In the genomic region with DNA sequence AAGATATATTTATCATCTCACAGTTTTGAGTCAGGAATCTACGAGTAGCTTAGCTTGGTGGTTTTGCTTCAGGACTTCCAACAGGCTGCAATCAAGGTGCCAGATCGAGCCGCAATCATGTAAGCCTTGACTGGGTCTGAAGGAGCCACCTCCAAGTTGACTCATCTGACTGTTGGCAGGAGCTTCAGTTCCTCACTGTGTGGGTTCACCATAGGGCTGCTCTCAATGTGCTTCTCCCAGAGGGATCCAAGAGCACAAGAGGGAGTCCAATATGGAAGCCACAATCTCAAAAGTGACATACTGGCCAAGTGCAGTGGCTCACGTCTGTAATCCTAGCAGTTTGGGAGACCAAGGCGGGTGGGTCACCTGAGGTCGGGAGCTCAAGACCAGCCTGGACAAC, we compare ENCODE assay signal across 18 cellular contexts. TPM values are rescaled to one million over a fixed set of nuclear protein-coding genes. Genes with fewer than 3 reads are reported as not detected.
"Had no signal": no experiment of that assay in that cellular context is flagged by ENCODE, and none has a peak within 500 bp of the region (broad histone marks: within the 10 kb centered on the region; RNA-seq: fewer than 3 reads in every experiment).

No MANE protein-coding gene starts in this region.

- H3K4me1 ChIP-seq: gastrocnemius medialis, heart right ventricle, prostate gland, testis had no signal

- H3K36me3 ChIP-seq: gastrocnemius medialis, heart right ventricle, prostate gland, sigmoid colon had no signal

- H3K27me3 ChIP-seq: gastrocnemius medialis, sigmoid colon, testis had no signal

- FAIRE-seq: kidney had no signal

- H3K4me3 ChIP-seq: gastrocnemius medialis, heart right ventricle, prostate gland, sigmoid colon, testis had no signal

- H3K27ac Mint-ChIP-seq: activated naive CD4-positive, alpha-beta T cell treated with anti-CD3 and anti-CD28 coated beads, Interleukin-2, amount 10 ng/mL, durations not matched to agents 7 days and 5 days; activated T-helper 2 cell treated with anti-CD3 and anti-CD28 coated beads, Interferon-gamma antibody, Interleukin-2, Interleukin-4, amounts not matched to agents 10 μg/mL and 5 μg/mL and 100 μg/mL, durations not matched to agents 14 hours and 24 hours and 36 hours; brain; endodermal cell; nephron progenitor cell; stimulated activated naive CD8-positive, alpha-beta T cell treated with anti-CD3 and anti-CD28 coated beads, Interleukin-15, Interleukin-2, amounts not matched to agents 100 ng/mL and 50 ng/mL, for 24 hours; T-helper 17 cell had no signal

- H3K9me3 Mint-ChIP-seq: activated naive CD4-positive, alpha-beta T cell treated with anti-CD3 and anti-CD28 coated beads, Interleukin-2, amount 10 ng/mL, durations not matched to agents 7 days and 5 days; activated T-helper 2 cell treated with anti-CD3 and anti-CD28 coated beads, Interferon-gamma antibody, Interleukin-2, Interleukin-4, amounts not matched to agents 10 μg/mL and 5 μg/mL and 100 μg/mL, durations not matched to agents 14 hours and 24 hours and 36 hours; brain; endodermal cell; nephron progenitor cell; stimulated activated naive CD8-positive, alpha-beta T cell treated with anti-CD3 and anti-CD28 coated beads, Interleukin-15, Interleukin-2, amounts not matched to agents 100 ng/mL and 50 ng/mL, for 24 hours had no signal

- H3K4me1 Mint-ChIP-seq: activated naive CD4-positive, alpha-beta T cell treated with anti-CD3 and anti-CD28 coated beads, Interleukin-2, amount 10 ng/mL, durations not matched to agents 7 days and 5 days; brain; endodermal cell; nephron progenitor cell; T-helper 17 cell had no signal

- H3K36me3 Mint-ChIP-seq: activated naive CD4-positive, alpha-beta T cell treated with anti-CD3 and anti-CD28 coated beads, Interleukin-2, amount 10 ng/mL, durations not matched to agents 7 days and 5 days; brain had no signal

- DNase-seq: activated naive CD4-positive, alpha-beta T cell treated with anti-CD3 and anti-CD28 coated beads, Interleukin-2, amount 10 ng/mL, durations not matched to agents 7 days and 5 days; cerebellar nuclear complex; dermis blood vessel endothelial cell; endodermal cell; gastrocnemius medialis; heart right ventricle; kidney; nephron progenitor cell; sigmoid colon; stimulated activated CD4-positive, alpha-beta T cell treated with anti-CD3 and anti-CD28 coated beads, Interleukin-4, amount 100 ng/mL, for 1 hour; stimulated activated CD8-positive, alpha-beta memory T cell treated with anti-CD3 and anti-CD28 coated beads, Interleukin-4, amount 100 ng/mL, for 48 hours; T-helper 17 cell; testis had no signal

- H3K27ac ChIP-seq: gastrocnemius medialis, heart right ventricle, prostate gland, sigmoid colon, testis had no signal

- H3K9me3 ChIP-seq: gastrocnemius medialis, heart right ventricle, prostate gland, sigmoid colon, testis had no signal

- H3K4me3 Mint-ChIP-seq: activated naive CD4-positive, alpha-beta T cell treated with anti-CD3 and anti-CD28 coated beads, Interleukin-2, amount 10 ng/mL, durations not matched to agents 7 days and 5 days; brain; endodermal cell; nephron progenitor cell; stimulated activated naive CD8-positive, alpha-beta T cell treated with anti-CD3 and anti-CD28 coated beads, Interleukin-15, Interleukin-2, amounts not matched to agents 100 ng/mL and 50 ng/mL, for 24 hours; T-helper 17 cell had no signal

- ATAC-seq: esophagus mucosa, gastrocnemius medialis, heart right ventricle, T-helper 17 cell had no signal

RNA-seq across cellular contexts. Expression of a gene that starts 26.5 kb away (rescaled TPM):
- total RNA-seq: activated T-helper 2 cell treated with anti-CD3 and anti-CD28 coated beads, Interferon-gamma antibody, Interleukin-2, Interleukin-4, amounts not matched to agents 10 μg/mL and 5 μg/mL and 100 μg/mL, durations not matched to agents 14 hours and 24 hours and 36 hours had no signal
